In the genomic region with DNA sequence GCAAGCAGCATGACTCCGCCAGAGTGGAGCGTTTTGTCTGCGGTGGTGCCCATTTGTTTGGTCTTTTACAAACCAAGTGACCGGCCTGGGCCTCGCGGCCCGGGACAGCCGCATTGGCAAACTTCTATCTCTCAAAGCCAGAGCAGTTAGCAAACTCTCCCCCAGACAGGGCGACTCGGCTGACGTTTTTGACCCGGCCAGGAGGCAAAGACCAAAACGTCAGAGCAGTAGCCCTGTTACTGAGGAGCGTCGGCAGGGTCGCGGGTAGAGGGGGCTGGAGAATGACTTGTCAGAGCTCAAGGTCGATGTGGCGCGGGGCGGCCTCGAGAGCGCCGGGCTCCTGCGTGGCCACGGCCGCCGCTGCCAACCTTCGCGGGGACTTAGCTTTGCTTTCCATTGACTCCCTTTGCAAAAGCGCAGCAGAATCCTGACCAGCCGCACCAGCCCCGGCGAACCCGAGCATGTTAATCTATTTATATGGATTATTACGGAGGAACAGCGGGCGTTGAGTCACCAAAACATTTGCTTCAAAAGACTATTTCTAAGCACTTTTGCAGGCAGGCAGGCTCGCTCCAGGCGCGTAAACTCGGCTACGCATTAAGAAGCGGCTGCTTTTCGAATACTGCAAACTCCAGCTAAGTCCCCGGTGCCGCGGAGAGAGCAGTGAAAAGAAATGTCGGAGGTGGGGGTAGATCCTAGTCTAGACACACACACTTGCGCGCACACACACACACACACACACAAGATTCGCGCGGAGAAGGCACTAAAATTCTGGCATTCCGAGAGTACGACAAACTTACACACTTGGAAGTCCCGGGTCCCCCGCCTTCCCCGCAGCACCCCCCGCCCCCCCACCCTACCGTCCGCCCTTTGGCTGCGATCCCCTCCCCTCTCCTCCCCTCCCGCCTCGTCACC, we compare ENCODE assay signal across 1 cellular context.
TF ChIP-seq lines count a peak whose summit lies in the region.

No MANE protein-coding gene starts in this region.

TF ChIP-seq in HepG2, 621 proteins besides CTCF, POLR2A, EP300 and RAD21 (continued from another document and continues in another):
- TF ChIP-seq ZNF274 (CRISPR knock-in tag; IDR thresholded peaks at IDR 0.05) (peak; percentile 84), ZNF484 (CRISPR knock-in tag; IDR thresholded peaks at IDR 0.05; ENCODE audit: borderline replicate concordance, low read depth) (no peak; the same call in 1 of the 2 replicates), KLF15 (CRISPR knock-in tag; IDR thresholded peaks at IDR 0.05; ENCODE audit: borderline replicate concordance) (no peak; the same call in 1 of the 2 replicates), DPF2 (CRISPR knock-in tag; IDR thresholded peaks at IDR 0.05; ENCODE audit: borderline replicate concordance, low read depth) (no peak), PHF20 (CRISPR knock-in tag; IDR thresholded peaks at IDR 0.05) (no peak), ZNF441 (CRISPR knock-in tag; IDR thresholded peaks at IDR 0.05; ENCODE audit: borderline replicate concordance) (peak; percentile 67; the same call in 1 of the 2 replicates), ZNF552 (CRISPR knock-in tag; IDR thresholded peaks at IDR 0.05; ENCODE audit: borderline replicate concordance) (no peak), ZNF335 (CRISPR knock-in tag; IDR thresholded peaks at IDR 0.05) (0 out of 2 replicates have a peak, but pooled peaks have one; percentile 55), THAP11 (CRISPR knock-in tag; IDR thresholded peaks at IDR 0.05) (peak; percentile 46; the same call in 1 of the 2 replicates), NR2F2 (IDR thresholded peaks at IDR 0.05; ENCODE audit: borderline replicate concordance, low read depth) (peak; percentile 7; the same call in 1 of the 2 replicates), HNRNPLL (IDR thresholded peaks at IDR 0.05; ENCODE audit: low read depth, low read length, poor library complexity, severe bottlenecking) (peak; percentile 72), DMAP1 (CRISPR knock-in tag; IDR thresholded peaks at IDR 0.05) (peak; percentile 65), ZBTB20 (CRISPR knock-in tag; IDR thresholded peaks at IDR 0.05; ENCODE audit: borderline replicate concordance, low read depth) (no peak), ELF3 (CRISPR knock-in tag; IDR thresholded peaks at IDR 0.05) (no peak), HMG20A (CRISPR knock-in tag; IDR thresholded peaks at IDR 0.05; ENCODE audit: borderline replicate concordance) (0 out of 2 replicates have a peak, but pooled peaks have one; percentile 12), ZSCAN9 (CRISPR knock-in tag; IDR thresholded peaks at IDR 0.05; ENCODE audit: borderline replicate concordance) (peak; percentile 59; the same call in 1 of the 2 replicates), FOXO1 (CRISPR knock-in tag; IDR thresholded peaks at IDR 0.05) (peak; percentile 43; the same call in 1 of the 2 replicates), TAF15 (IDR thresholded peaks at IDR 0.05; ENCODE audit: low read depth, low read length, poor library complexity, severe bottlenecking) (peak; percentile 70), FOXM1 (CRISPR knock-in tag; IDR thresholded peaks at IDR 0.05) (no peak), ZNF572 (CRISPR knock-in tag; IDR thresholded peaks at IDR 0.05) (peak; percentile 85; the same call in 1 of the 2 replicates), XBP1 (CRISPR knock-in tag; IDR thresholded peaks at IDR 0.05) (no peak; the same call in 1 of the 2 replicates), PAX8 (CRISPR knock-in tag; IDR thresholded peaks at IDR 0.05; ENCODE audit: borderline replicate concordance) (0 out of 2 replicates have a peak, but pooled peaks have one; percentile 36), AGO2 (optimal IDR thresholded peaks at IDR 0.05; ENCODE audit: low read depth, low read length) (peak; percentile 93), ZNF879 (CRISPR knock-in tag; IDR thresholded peaks at IDR 0.05) (peak; percentile 78; the same call in 1 of the 2 replicates)
- TF ChIP-seq, protein P1, sequence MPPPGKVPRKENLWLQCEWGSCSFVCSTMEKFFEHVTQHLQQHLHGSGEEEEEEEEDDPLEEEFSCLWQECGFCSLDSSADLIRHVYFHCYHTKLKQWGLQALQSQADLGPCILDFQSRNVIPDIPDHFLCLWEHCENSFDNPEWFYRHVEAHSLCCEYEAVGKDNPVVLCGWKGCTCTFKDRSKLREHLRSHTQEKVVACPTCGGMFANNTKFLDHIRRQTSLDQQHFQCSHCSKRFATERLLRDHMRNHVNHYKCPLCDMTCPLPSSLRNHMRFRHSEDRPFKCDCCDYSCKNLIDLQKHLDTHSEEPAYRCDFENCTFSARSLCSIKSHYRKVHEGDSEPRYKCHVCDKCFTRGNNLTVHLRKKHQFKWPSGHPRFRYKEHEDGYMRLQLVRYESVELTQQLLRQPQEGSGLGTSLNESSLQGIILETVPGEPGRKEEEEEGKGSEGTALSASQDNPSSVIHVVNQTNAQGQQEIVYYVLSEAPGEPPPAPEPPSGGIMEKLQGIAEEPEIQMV (CRISPR knock-in tag; IDR thresholded peaks at IDR 0.05; ENCODE audit: low read depth): peak; percentile 67
- TF ChIP-seq, protein P2, sequence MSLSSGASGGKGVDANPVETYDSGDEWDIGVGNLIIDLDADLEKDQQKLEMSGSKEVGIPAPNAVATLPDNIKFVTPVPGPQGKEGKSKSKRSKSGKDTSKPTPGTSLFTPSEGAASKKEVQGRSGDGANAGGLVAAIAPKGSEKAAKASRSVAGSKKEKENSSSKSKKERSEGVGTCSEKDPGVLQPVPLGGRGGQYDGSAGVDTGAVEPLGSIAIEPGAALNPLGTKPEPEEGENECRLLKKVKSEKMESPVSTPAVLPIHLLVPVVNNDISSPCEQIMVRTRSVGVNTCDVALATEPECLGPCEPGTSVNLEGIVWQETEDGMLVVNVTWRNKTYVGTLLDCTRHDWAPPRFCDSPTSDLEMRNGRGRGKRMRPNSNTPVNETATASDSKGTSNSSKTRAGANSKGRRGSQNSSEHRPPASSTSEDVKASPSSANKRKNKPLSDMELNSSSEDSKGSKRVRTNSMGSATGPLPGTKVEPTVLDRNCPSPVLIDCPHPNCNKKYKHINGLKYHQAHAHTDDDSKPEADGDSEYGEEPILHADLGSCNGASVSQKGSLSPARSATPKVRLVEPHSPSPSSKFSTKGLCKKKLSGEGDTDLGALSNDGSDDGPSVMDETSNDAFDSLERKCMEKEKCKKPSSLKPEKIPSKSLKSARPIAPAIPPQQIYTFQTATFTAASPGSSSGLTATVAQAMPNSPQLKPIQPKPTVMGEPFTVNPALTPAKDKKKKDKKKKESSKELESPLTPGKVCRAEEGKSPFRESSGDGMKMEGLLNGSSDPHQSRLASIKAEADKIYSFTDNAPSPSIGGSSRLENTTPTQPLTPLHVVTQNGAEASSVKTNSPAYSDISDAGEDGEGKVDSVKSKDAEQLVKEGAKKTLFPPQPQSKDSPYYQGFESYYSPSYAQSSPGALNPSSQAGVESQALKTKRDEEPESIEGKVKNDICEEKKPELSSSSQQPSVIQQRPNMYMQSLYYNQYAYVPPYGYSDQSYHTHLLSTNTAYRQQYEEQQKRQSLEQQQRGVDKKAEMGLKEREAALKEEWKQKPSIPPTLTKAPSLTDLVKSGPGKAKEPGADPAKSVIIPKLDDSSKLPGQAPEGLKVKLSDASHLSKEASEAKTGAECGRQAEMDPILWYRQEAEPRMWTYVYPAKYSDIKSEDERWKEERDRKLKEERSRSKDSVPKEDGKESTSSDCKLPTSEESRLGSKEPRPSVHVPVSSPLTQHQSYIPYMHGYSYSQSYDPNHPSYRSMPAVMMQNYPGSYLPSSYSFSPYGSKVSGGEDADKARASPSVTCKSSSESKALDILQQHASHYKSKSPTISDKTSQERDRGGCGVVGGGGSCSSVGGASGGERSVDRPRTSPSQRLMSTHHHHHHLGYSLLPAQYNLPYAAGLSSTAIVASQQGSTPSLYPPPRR (CRISPR knock-in tag; IDR thresholded peaks at IDR 0.05; ENCODE audit: borderline replicate concordance): peak; percentile 73
- TF ChIP-seq, protein P3, sequence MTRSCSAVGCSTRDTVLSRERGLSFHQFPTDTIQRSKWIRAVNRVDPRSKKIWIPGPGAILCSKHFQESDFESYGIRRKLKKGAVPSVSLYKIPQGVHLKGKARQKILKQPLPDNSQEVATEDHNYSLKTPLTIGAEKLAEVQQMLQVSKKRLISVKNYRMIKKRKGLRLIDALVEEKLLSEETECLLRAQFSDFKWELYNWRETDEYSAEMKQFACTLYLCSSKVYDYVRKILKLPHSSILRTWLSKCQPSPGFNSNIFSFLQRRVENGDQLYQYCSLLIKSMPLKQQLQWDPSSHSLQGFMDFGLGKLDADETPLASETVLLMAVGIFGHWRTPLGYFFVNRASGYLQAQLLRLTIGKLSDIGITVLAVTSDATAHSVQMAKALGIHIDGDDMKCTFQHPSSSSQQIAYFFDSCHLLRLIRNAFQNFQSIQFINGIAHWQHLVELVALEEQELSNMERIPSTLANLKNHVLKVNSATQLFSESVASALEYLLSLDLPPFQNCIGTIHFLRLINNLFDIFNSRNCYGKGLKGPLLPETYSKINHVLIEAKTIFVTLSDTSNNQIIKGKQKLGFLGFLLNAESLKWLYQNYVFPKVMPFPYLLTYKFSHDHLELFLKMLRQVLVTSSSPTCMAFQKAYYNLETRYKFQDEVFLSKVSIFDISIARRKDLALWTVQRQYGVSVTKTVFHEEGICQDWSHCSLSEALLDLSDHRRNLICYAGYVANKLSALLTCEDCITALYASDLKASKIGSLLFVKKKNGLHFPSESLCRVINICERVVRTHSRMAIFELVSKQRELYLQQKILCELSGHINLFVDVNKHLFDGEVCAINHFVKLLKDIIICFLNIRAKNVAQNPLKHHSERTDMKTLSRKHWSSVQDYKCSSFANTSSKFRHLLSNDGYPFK (CRISPR knock-in tag; IDR thresholded peaks at IDR 0.05; ENCODE audit: borderline replicate concordance): peak; percentile 73; the same call in 1 of the 2 replicates
- TF ChIP-seq, protein P4, sequence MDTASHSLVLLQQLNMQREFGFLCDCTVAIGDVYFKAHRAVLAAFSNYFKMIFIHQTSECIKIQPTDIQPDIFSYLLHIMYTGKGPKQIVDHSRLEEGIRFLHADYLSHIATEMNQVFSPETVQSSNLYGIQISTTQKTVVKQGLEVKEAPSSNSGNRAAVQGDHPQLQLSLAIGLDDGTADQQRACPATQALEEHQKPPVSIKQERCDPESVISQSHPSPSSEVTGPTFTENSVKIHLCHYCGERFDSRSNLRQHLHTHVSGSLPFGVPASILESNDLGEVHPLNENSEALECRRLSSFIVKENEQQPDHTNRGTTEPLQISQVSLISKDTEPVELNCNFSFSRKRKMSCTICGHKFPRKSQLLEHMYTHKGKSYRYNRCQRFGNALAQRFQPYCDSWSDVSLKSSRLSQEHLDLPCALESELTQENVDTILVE (CRISPR knock-in tag; IDR thresholded peaks at IDR 0.05): 0 out of 2 replicates have a peak, but pooled peaks have one; percentile 28
- TF ChIP-seq, protein P5, sequence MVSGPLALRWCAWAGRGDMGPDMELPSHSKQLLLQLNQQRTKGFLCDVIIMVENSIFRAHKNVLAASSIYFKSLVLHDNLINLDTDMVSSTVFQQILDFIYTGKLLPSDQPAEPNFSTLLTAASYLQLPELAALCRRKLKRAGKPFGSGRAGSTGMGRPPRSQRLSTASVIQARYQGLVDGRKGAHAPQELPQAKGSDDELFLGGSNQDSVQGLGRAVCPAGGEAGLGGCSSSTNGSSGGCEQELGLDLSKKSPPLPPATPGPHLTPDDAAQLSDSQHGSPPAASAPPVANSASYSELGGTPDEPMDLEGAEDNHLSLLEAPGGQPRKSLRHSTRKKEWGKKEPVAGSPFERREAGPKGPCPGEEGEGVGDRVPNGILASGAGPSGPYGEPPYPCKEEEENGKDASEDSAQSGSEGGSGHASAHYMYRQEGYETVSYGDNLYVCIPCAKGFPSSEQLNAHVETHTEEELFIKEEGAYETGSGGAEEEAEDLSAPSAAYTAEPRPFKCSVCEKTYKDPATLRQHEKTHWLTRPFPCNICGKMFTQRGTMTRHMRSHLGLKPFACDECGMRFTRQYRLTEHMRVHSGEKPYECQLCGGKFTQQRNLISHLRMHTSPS (CRISPR knock-in tag; IDR thresholded peaks at IDR 0.05; ENCODE audit: low read depth): peak; percentile 68
- TF ChIP-seq, protein P6, sequence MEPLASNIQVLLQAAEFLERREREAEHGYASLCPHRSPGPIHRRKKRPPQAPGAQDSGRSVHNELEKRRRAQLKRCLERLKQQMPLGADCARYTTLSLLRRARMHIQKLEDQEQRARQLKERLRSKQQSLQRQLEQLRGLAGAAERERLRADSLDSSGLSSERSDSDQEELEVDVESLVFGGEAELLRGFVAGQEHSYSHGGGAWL (CRISPR knock-in tag; IDR thresholded peaks at IDR 0.05): peak; percentile 78; the same call in 1 of the 2 replicates
- TF ChIP-seq, protein P7, sequence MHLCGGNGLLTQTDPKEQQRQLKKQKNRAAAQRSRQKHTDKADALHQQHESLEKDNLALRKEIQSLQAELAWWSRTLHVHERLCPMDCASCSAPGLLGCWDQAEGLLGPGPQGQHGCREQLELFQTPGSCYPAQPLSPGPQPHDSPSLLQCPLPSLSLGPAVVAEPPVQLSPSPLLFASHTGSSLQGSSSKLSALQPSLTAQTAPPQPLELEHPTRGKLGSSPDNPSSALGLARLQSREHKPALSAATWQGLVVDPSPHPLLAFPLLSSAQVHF (CRISPR knock-in tag; IDR thresholded peaks at IDR 0.05): no peak
- TF ChIP-seq, protein P8, sequence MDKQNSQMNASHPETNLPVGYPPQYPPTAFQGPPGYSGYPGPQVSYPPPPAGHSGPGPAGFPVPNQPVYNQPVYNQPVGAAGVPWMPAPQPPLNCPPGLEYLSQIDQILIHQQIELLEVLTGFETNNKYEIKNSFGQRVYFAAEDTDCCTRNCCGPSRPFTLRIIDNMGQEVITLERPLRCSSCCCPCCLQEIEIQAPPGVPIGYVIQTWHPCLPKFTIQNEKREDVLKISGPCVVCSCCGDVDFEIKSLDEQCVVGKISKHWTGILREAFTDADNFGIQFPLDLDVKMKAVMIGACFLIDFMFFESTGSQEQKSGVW (CRISPR knock-in tag; IDR thresholded peaks at IDR 0.05; ENCODE audit: borderline replicate concordance): no peak
- TF ChIP-seq, protein P9, sequence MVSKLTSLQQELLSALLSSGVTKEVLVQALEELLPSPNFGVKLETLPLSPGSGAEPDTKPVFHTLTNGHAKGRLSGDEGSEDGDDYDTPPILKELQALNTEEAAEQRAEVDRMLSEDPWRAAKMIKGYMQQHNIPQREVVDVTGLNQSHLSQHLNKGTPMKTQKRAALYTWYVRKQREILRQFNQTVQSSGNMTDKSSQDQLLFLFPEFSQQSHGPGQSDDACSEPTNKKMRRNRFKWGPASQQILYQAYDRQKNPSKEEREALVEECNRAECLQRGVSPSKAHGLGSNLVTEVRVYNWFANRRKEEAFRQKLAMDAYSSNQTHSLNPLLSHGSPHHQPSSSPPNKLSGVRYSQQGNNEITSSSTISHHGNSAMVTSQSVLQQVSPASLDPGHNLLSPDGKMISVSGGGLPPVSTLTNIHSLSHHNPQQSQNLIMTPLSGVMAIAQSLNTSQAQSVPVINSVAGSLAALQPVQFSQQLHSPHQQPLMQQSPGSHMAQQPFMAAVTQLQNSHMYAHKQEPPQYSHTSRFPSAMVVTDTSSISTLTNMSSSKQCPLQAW (CRISPR knock-in tag; IDR thresholded peaks at IDR 0.05): peak; percentile 62
